27 cellular contexts compared by ENCODE assay signal in genomic region chr12:109783965-109784244, GRCh38. TPM values are rescaled to one million over a fixed set of nuclear protein-coding genes. Genes with fewer than 3 reads are reported as not detected.
DNase-seq lines count a peak whose midpoint lies in the region; ATAC-seq, FAIRE-seq and TF ChIP-seq lines count a peak whose summit lies in the region.
"Had no signal": no experiment of that assay in that cellular context is flagged by ENCODE, and none has a peak within 500 bp of the region (broad histone marks: within the 10 kb centered on the region; RNA-seq: fewer than 3 reads in every experiment).

No MANE protein-coding gene starts in this region.

- no peak for TF ChIP-seq CTCF in HepG2 (CRISPR knock-in tag; IDR thresholded peaks at IDR 0.05)
- TF ChIP-seq CTCF in right lobe of liver (IDR thresholded peaks at IDR 0.05): no peak
- no peak for TF ChIP-seq CTCF in PC-9 (conservative IDR thresholded peaks at IDR 0.05)
- TF ChIP-seq CTCF in neural crest cell (conservative IDR thresholded peaks at IDR 0.05): no peak
- no peak for TF ChIP-seq CTCF in CD8-positive, alpha-beta T cell (IDR thresholded peaks at IDR 0.05)

- H3K4me3 Mint-ChIP-seq in neural crest cell: no peak overlapping the region
- no peak overlapping the region for H3K4me3 Mint-ChIP-seq in CD8-positive, alpha-beta T cell
- H3K4me3 Mint-ChIP-seq: CD4-positive, CD25-positive, alpha-beta regulatory T cell; IgD-negative memory B cell; T-helper 17 cell had no signal

- TF ChIP-seq EP300 in HepG2 (IDR thresholded peaks at IDR 0.05; ENCODE audit: low read depth in 2 of 2, low read length in 2 of 2): no peak
- no peak for TF ChIP-seq EP300 in HepG2 (CRISPR knock-in tag; IDR thresholded peaks at IDR 0.05; ENCODE audit: borderline replicate concordance)

- no peaks in the 10 kb centered on the region for H3K9me2 ChIP-seq in PC-9 (ENCODE audit: insufficient read depth)
- H3K9me2 ChIP-seq in GM23248 (ENCODE audit: insufficient read depth): no peaks in the 10 kb centered on the region

- H3K4me3 ChIP-seq in HepG2 (replicated peaks in 1 of 3; ENCODE audit: insufficient read depth in 1 of 3, low read depth in 2 of 3, low read length in 3 of 3) (peak overlapping the region in 1 of 3 experiments; percentile 37; a peak in 1 of 6 replicates), right lobe of liver (no peak overlapping the region), PC-9 (no peak overlapping the region), GM23248 (no peak overlapping the region)
- H3K4me3 ChIP-seq in CD8-positive, alpha-beta T cell (ENCODE audit: low read depth, low read length): no peak overlapping the region
- H3K4me3 ChIP-seq: BLaER1, SJCRH30 had no signal

- DNase-seq in HepG2 (ENCODE audit: low spot score) (no peak), right lobe of liver (no peak), PC-9 (peak; percentile 34 to 49), neural crest cell (ENCODE audit: low read depth, low spot score) (no peak), NCI-H1930 (lab: John Stamatoyannopoulos, UW) (no peak), GM23248 (no peak)
- DNase-seq in CD8-positive, alpha-beta T cell: no peak
- DNase-seq: CD4-positive, CD25-positive, alpha-beta regulatory T cell; COR-L47; DMS 273 treated with DMSO at 0.1 percent for 48 hours; DND-41; GOT3; HCEC 1CT; NCI-H1092 treated with DMSO at 0.1 percent for 48 hours; NCI-H146; NCI-H2029; NCI-H446 treated with DMSO at 0.1 percent for 48 hours; NCI-H526; SJCRH30; T-helper 17 cell had no signal

- H3K27ac ChIP-seq in HepG2 (ENCODE audit: extremely low read length, insufficient read depth, low read length) (no peak overlapping the region), right lobe of liver (no peak overlapping the region), PC-9 (no peak overlapping the region), GM23248 (no peak overlapping the region)
- H3K27ac ChIP-seq in CD8-positive, alpha-beta T cell (ENCODE audit: low read depth, low read length): no peak overlapping the region
- H3K27ac ChIP-seq: BLaER1, KMS-11, SJCRH30 had no signal

- H3K36me3 ChIP-seq in HepG2 (replicated peaks in 1 of 2; ENCODE audit: control insufficient read depth in 1 of 2, insufficient read depth in 2 of 2, low read length in 2 of 2): no peaks in the 10 kb centered on the region
- peaks cover 0 to 21% (median 4%) of the 10 kb centered on the region in 4 donors for H3K36me3 ChIP-seq in right lobe of liver
- H3K36me3 ChIP-seq in PC-9 (ENCODE audit: low read depth): no peaks in the 10 kb centered on the region
- no peaks in the 10 kb centered on the region for H3K36me3 ChIP-seq in CD8-positive, alpha-beta T cell (ENCODE audit: insufficient read depth, low read length)
- no peaks in the 10 kb centered on the region for H3K36me3 ChIP-seq in GM23248 (ENCODE audit: low read depth)
- H3K36me3 ChIP-seq: BLaER1, SJCRH30 had no signal

- no peak for TF ChIP-seq RAD21 in HepG2 (CRISPR knock-in tag; IDR thresholded peaks at IDR 0.05)

- H3K4me2 ChIP-seq in HepG2 (ENCODE audit: low read depth, low read length) (peak overlapping the region; percentile 59), PC-9 (peak overlapping the region; percentile 22), GM23248 (ENCODE audit: unreplicated experiment) (no peak overlapping the region)
- H3K4me2 ChIP-seq: BLaER1, KMS-11 had no signal

- ATAC-seq in HepG2 (peak; percentile 28; the same call in 2 of the 3 replicates), right lobe of liver (no peak)
- no peak for ATAC-seq in CD8-positive, alpha-beta T cell
- ATAC-seq: Right ventricle myocardium inferior, SK-N-SH treated with all-trans-retinoic acid at 6 μM for 48 hours, T-helper 17 cell had no signal

- BruUV-seq in HepG2 (replicated peaks; lab: Mats Ljungman, UMichigan) (no TSS peak), PC-9 (replicated peaks; lab: Mats Ljungman, UMichigan) (no TSS peak)

- FAIRE-seq in HepG2 (lab: Jason Lieb, UNC): no peak
- FAIRE-seq: A204.1, GM18507 had no signal

- H3K9me3 ChIP-seq in HepG2 (ENCODE audit: low read length): no peaks in the 10 kb centered on the region
- no peaks in the 10 kb centered on the region for H3K9me3 ChIP-seq in right lobe of liver
- H3K9me3 ChIP-seq in PC-9 (ENCODE audit: insufficient read depth, low read depth): no peaks in the 10 kb centered on the region
- H3K9me3 ChIP-seq in CD8-positive, alpha-beta T cell (ENCODE audit: low read length): no peaks in the 10 kb centered on the region
- no peaks in the 10 kb centered on the region for H3K9me3 ChIP-seq in GM23248 (ENCODE audit: low read depth)
- H3K9me3 ChIP-seq: SJCRH30 had no signal

- no peaks in the 10 kb centered on the region; a peak in 2 of 5 replicates for H3K27me3 ChIP-seq in HepG2 (ENCODE audit: control insufficient read depth in 1 of 2, insufficient read depth in 2 of 2, low read length in 2 of 2)
- H3K27me3 ChIP-seq in right lobe of liver: no peaks in the 10 kb centered on the region
- no peaks in the 10 kb centered on the region for H3K27me3 ChIP-seq in PC-9 (ENCODE audit: insufficient read depth, low read depth)
- no peaks in the 10 kb centered on the region for H3K27me3 ChIP-seq in CD8-positive, alpha-beta T cell (ENCODE audit: insufficient read depth, low read length)
- H3K27me3 ChIP-seq in GM23248 (replicated peaks; ENCODE audit: insufficient read depth): no peaks in the 10 kb centered on the region
- H3K27me3 ChIP-seq: BLaER1, SJCRH30 had no signal

- H2AFZ ChIP-seq in HepG2 (ENCODE audit: low read length) (no peak overlapping the region), PC-9 (no peak overlapping the region), GM23248 (no peak overlapping the region)

- H4K20me1 ChIP-seq in HepG2 (ENCODE audit: insufficient read depth, low read length) (no peaks in the 10 kb centered on the region), PC-9 (ENCODE audit: insufficient read depth) (no peaks in the 10 kb centered on the region), GM23248 (ENCODE audit: insufficient read depth) (no peaks in the 10 kb centered on the region)
- H4K20me1 ChIP-seq: BLaER1 had no signal

- no peaks in the 10 kb centered on the region for H3K27me3 Mint-ChIP-seq in neural crest cell (ENCODE audit: low read depth)
- peaks cover 3% of the 10 kb centered on the region for H3K27me3 Mint-ChIP-seq in CD8-positive, alpha-beta T cell (ENCODE audit: low read depth)

- intact Hi-C loops in HepG2 (cut with micrococcal nuclease; ENCODE audit: unreplicated experiment) (no loop called here), right lobe of liver (cut with DNase I) (no loop called here), PC-9 (cut with micrococcal nuclease; ENCODE audit: unreplicated experiment) (no loop called here)
- intact Hi-C loops in CD8-positive, alpha-beta T cell (cut with DNase I, micrococcal nuclease): no loop called here

- H3K4me1 Mint-ChIP-seq in neural crest cell: peaks cover 10% of the 10 kb centered on the region
- no peaks in the 10 kb centered on the region for H3K4me1 Mint-ChIP-seq in CD8-positive, alpha-beta T cell (ENCODE audit: low read depth)
- H3K4me1 Mint-ChIP-seq: CD4-positive, CD25-positive, alpha-beta regulatory T cell; IgD-negative memory B cell; T-helper 17 cell had no signal

- peaks cover 21% of the 10 kb centered on the region for H3K4me1 ChIP-seq in HepG2 (ENCODE audit: insufficient read depth, low read length)
- no peaks in the 10 kb centered on the region for H3K4me1 ChIP-seq in right lobe of liver
- H3K4me1 ChIP-seq in PC-9 (replicated peaks; ENCODE audit: insufficient read depth): 0 out of 2 replicates have a peak, but pooled peaks cover 5% of the 10 kb centered on the region
- no peaks in the 10 kb centered on the region for H3K4me1 ChIP-seq in CD8-positive, alpha-beta T cell (ENCODE audit: insufficient read depth, low read length)
- no peaks in the 10 kb centered on the region for H3K4me1 ChIP-seq in GM23248 (ENCODE audit: insufficient read depth)
- H3K4me1 ChIP-seq: BLaER1, SJCRH30 had no signal

- in situ Hi-C loops in HepG2 (cut with HindIII; ENCODE audit: extremely low pct_ligation_motif_present, low pct_unique_long_range_greater_than_20kb) (no loop called here), GM23248 (cut with MboI) (no loop called here)

- H3K36me3 Mint-ChIP-seq in neural crest cell (ENCODE audit: low read depth): peaks cover 3% of the 10 kb centered on the region
- no peaks in the 10 kb centered on the region for H3K36me3 Mint-ChIP-seq in CD8-positive, alpha-beta T cell
- H3K36me3 Mint-ChIP-seq: CD4-positive, CD25-positive, alpha-beta regulatory T cell had no signal

- H3K27ac Mint-ChIP-seq in neural crest cell (ENCODE audit: unreplicated experiment): peak overlapping the region; percentile 43
- H3K27ac Mint-ChIP-seq in CD8-positive, alpha-beta T cell: no peak overlapping the region
- H3K27ac Mint-ChIP-seq: CD4-positive, CD25-positive, alpha-beta regulatory T cell; IgD-negative memory B cell; T-helper 17 cell had no signal

- CTCF ChIA-PET in HepG2 (lab: Yijun Ruan, JAX; ENCODE audit: low intra/inter-chr PET ratio, low total read pairs): no interaction called here
- CTCF ChIA-PET in PC-9 (lab: Charles Lee): no interaction called here
- CTCF ChIA-PET in CD8-positive, alpha-beta T cell (lab: Charles Lee): interaction anchor here (1.0 to 2.0 kb wide), 2 partner anchors 9 to 186 kb away, joined by 4 read pairs; no protein-coding TSS in a partner anchor

- H3K79me2 ChIP-seq in HepG2 (ENCODE audit: insufficient read depth, low read length) (no peaks in the 10 kb centered on the region), PC-9 (ENCODE audit: low read depth) (no peaks in the 10 kb centered on the region), GM23248 (ENCODE audit: insufficient read depth) (no peaks in the 10 kb centered on the region)

- H3K9ac ChIP-seq in HepG2 (ENCODE audit: insufficient read depth, low read depth, low read length) (no peak overlapping the region), GM23248 (no peak overlapping the region)
- H3K9ac ChIP-seq: BLaER1, KMS-11 had no signal

- no peaks in the 10 kb centered on the region for H3K9me3 Mint-ChIP-seq in neural crest cell
- no peaks in the 10 kb centered on the region for H3K9me3 Mint-ChIP-seq in CD8-positive, alpha-beta T cell

- WGBS in HepG2 (ENCODE audit: low lambda C conversion rate): 33% methylated on average over 7 of the region's 8 CpGs
- 83% methylated on average over 4 of the region's 8 CpGs for WGBS in right lobe of liver (ENCODE audit: insufficient coverage, low coverage, low lambda C conversion rate, missing lambda C conversion rate)
- WGBS in GM23248 (ENCODE audit: low coverage in 1 of 2, low lambda C conversion rate in 2 of 2, missing lambda C conversion rate in 2 of 2), 2 experiments: 85 to 89% methylated on average over 8 of the region's 8 CpGs

- POLR2A ChIA-PET in HepG2 (lab: Yijun Ruan, JAX): no interaction called here
- POLR2A ChIA-PET in PC-9 (lab: Charles Lee; ENCODE audit: unreplicated experiment): no interaction called here
- POLR2A ChIA-PET in CD8-positive, alpha-beta T cell (lab: Charles Lee): no interaction called here

- TF ChIP-seq POLR2A in HepG2 (IDR thresholded peaks at IDR 0.05; ENCODE audit: insufficient read depth in 1 of 2, low read depth in 2 of 2, low read length in 2 of 2) (0 out of 4 replicates have a peak, but pooled peaks of 1 of the 2 experiments have one; percentile 13), right lobe of liver (IDR thresholded peaks at IDR 0.05) (no peak)

- H3F3A ChIP-seq in PC-9 (ENCODE audit: insufficient read depth, low read depth) (no peaks in the 10 kb centered on the region), GM23248 (ENCODE audit: insufficient read depth) (no peaks in the 10 kb centered on the region)

RNA-seq across cellular contexts. Expression of gene TRPV4, which starts 49.3 kb away (rescaled TPM):
- total RNA-seq in HepG2 (2016; rRNA removed; fragmentation: Illumina TruSeq; extraction: Trizol): 0.35 and 0.66 TPM in 2 replicates
- 0.20 and 0.35 TPM in 2 replicates for total RNA-seq in HepG2 (2016; cell fraction: cytosol; rRNA removed; fragmentation: Illumina TruSeq; extraction: Trizol; ENCODE audit: low read depth)
- 0.45 and 0.93 TPM in 2 replicates for total RNA-seq in HepG2 (2016; cell fraction: insoluble cytoplasmic fraction; rRNA removed; fragmentation: Illumina TruSeq; extraction: Trizol)
- total RNA-seq in HepG2 (2016; cell fraction: membrane; rRNA removed; fragmentation: Illumina TruSeq; extraction: Trizol): 0.83 and 1.0 TPM in 2 replicates
- 0.75 and 1.1 TPM in 2 replicates for total RNA-seq in HepG2 (2016; cell fraction: nucleus; rRNA removed; fragmentation: Illumina TruSeq; extraction: Trizol)
- polyA plus RNA-seq in HepG2 (2011; rRNA removed): 4.7 and 5.6 TPM in 2 replicates
- 3.1 and 4.5 TPM in 2 replicates for polyA plus RNA-seq in HepG2 (2011; cell fraction: cytosol; rRNA removed)
- polyA plus RNA-seq in HepG2 (2011; cell fraction: nucleus; rRNA removed): 7.9 and 11.8 TPM in 2 replicates
- polyA plus RNA-seq in HepG2 (2012): 0.68 and 1.3 TPM in 2 replicates
- 0.67 and 0.84 TPM in 2 replicates for polyA plus RNA-seq in HepG2 (2016; cell fraction: cytosol; fragmentation: Illumina TruSeq; extraction: Trizol; ENCODE audit: low read depth)
- 0.52 and 0.71 TPM in 2 replicates for polyA plus RNA-seq in HepG2 (2016; cell fraction: insoluble cytoplasmic fraction; fragmentation: Illumina TruSeq; extraction: Trizol; ENCODE audit: low read depth)
- 1.1 and 1.2 TPM in 2 replicates for polyA plus RNA-seq in HepG2 (2016; cell fraction: membrane; fragmentation: Illumina TruSeq; extraction: Trizol; ENCODE audit: low read depth)
- polyA plus RNA-seq in HepG2 (2016; cell fraction: nucleus; fragmentation: Illumina TruSeq; extraction: Trizol; ENCODE audit: insufficient read depth, low read depth): 2.0 and 2.5 TPM in 2 replicates
- 13.9 TPM in 1 of 2 replicates, not detected in the other for polyA minus RNA-seq in HepG2 (2011; rRNA and poly(A)+ RNA removed; ENCODE audit: low replicate concordance)
- 3.2 and 3.3 TPM in 2 replicates for polyA minus RNA-seq in HepG2 (2011; cell fraction: cytosol; rRNA and poly(A)+ RNA removed)
- 4.0 and 4.6 TPM in 2 replicates for polyA minus RNA-seq in HepG2 (2011; cell fraction: nucleus; rRNA and poly(A)+ RNA removed)
- total RNA-seq in right lobe of liver: 10 to 100 TPM in 1 of 6 experiments, 1 to 10 TPM in 5; 5.3 to 10.3 (median 6.7) TPM
- 3.1 and 3.2 TPM in 2 replicates for total RNA-seq in PC-9 (2021)
- 3.5 and 3.7 TPM in 2 replicates for total RNA-seq in neural crest cell
- total RNA-seq in CD8-positive, alpha-beta T cell: not detected
- total RNA-seq in GM23248 (2014; rRNA removed; shearing (Covaris generic)): 0.65 and 1.6 TPM in 2 replicates
- polyA plus RNA-seq in GM23248 (2016; fragmentation: Nextera tagmentation; extraction: Ambion mirVana): 2.6 and 2.9 TPM in 2 replicates
- total RNA-seq: CD4-positive, CD25-positive, alpha-beta regulatory T cell; T-helper 17 cell had no signal
- polyA plus RNA-seq: CD4-positive, CD25-positive, alpha-beta regulatory T cell; IgD-negative memory B cell had no signal

Comparison
In these comparisons a context has a peak if more than half of its experiments do, and no peak if none do; other contexts are left out.
1. DNase-seq: peak in PC-9 (2 of 2); none in HepG2 (single experiment), right lobe of liver (0 of 3), neural crest cell (single experiment), CD8-positive, alpha-beta T cell (0 of 7), NCI-H1930 (0 of 2) and GM23248 (single experiment).